20 cellular contexts compared by ENCODE assay signal in the genomic region with DNA sequence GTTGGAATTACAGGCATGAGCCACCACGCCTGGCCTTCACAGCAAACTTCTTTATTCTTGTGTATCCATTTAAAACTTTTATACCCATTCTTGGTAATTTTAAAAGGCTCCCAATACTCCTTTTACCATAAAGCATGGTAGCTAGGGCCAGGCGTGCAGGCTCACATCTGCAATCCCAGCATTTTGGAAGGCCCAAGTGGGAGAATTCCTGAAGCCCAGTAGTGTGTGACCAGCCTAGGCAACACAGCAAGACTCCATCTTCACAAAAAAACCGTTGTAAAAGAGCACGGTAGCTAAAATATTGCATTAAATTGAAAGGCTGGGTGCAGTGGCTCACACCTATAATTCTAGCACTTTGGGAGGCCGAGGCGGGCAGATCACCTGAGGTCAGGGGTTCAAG. TPM values are rescaled to one million over a fixed set of nuclear protein-coding genes. Genes with fewer than 3 reads are reported as not detected.
DNase-seq lines count a peak whose midpoint lies in the region; ATAC-seq and TF ChIP-seq lines count a peak whose summit lies in the region.
"Had no signal": no experiment of that assay in that cellular context is flagged by ENCODE, and none has a peak within 500 bp of the region (broad histone marks: within the 10 kb centered on the region; RNA-seq: fewer than 3 reads in every experiment).

No MANE protein-coding gene starts in this region.

- peaks cover 32 to 50% of the 10 kb centered on the region in 2 experiments for H3K79me1 ChIP-seq in IMR-90 (ENCODE audit: low read depth in 1 of 2, low read length in 2 of 2)

- H3K4me1 ChIP-seq in IMR-90 (ENCODE audit: control insufficient read depth, insufficient read depth, low read length), result peaks cover 2% of the 10 kb centered on the region
- H3K4me1 ChIP-seq in right cardiac atrium (ENCODE audit: control insufficient read depth, insufficient read depth, low read length), result no peaks in the 10 kb centered on the region
- H3K4me1 ChIP-seq: Caco-2 had no signal

- H3K9ac ChIP-seq in IMR-90 (ENCODE audit: low read depth, low read length) (no peak overlapping the region), SK-N-MC (ENCODE audit: insufficient read length) (no peak overlapping the region)
- H3K9ac ChIP-seq: BLaER1, GM23248 had no signal

- no peak overlapping the region for H3K23ac ChIP-seq in IMR-90 (ENCODE audit: low read depth, low read length)

- no peak for DNase-seq in IMR-90
- no peak for DNase-seq in SK-N-MC (ENCODE audit: low read depth, low spot score)
- peak; percentile 32 for DNase-seq in kidney tubule cell (ENCODE audit: low spot score)
- DNase-seq in mesenteric fat pad (ENCODE audit: low spot score), result peak; percentile 14
- DNase-seq in HEK293T (ENCODE audit: extremely low spot score), result no peak
- no peak for DNase-seq in right cardiac atrium
- DNase-seq in effector CD4-positive, alpha-beta T cell, result no peak
- DNase-seq: Caco-2; CD4-positive, CD25-positive, alpha-beta regulatory T cell; CD8-positive, alpha-beta T cell; DMS153; DND-41; GM23248; H7; HCEC 1CT had no signal

- no peak overlapping the region for H2BK5ac ChIP-seq in IMR-90 (ENCODE audit: low read depth, low read length, poor library complexity, severe bottlenecking)

- H2BK120ac ChIP-seq in IMR-90 (ENCODE audit: low read depth, low read length), result no peak overlapping the region

- H3K9me3 ChIP-seq in IMR-90 (ENCODE audit: control insufficient read depth, insufficient read depth, low read length), result no peaks in the 10 kb centered on the region
- no peaks in the 10 kb centered on the region for H3K9me3 ChIP-seq in SK-N-MC (ENCODE audit: low read depth, low read length)
- no peaks in the 10 kb centered on the region for H3K9me3 ChIP-seq in right cardiac atrium (ENCODE audit: control insufficient read depth, low read length)
- H3K9me3 ChIP-seq: BLaER1, Caco-2 had no signal

- H3K9me1 ChIP-seq in IMR-90 (ENCODE audit: insufficient read depth, low read length), result no peaks in the 10 kb centered on the region

- H2BK20ac ChIP-seq in IMR-90 (ENCODE audit: low read depth, low read length), result no peak overlapping the region

- no peak overlapping the region for H2BK15ac ChIP-seq in IMR-90 (ENCODE audit: low read depth, low read length)

- no peak overlapping the region for H3K56ac ChIP-seq in IMR-90 (ENCODE audit: extremely low read depth, insufficient read depth, low read length)

- intact Hi-C loops in IMR-90 (cut with micrococcal nuclease), result no loop called here
- intact Hi-C loops in right cardiac atrium (cut with DNase I), result loop anchor here in 1 of 4 donors (5.0 kb wide), 1 partner anchor 50 kb away; no protein-coding TSS in a partner anchor

- H4K20me1 ChIP-seq in IMR-90 (ENCODE audit: insufficient read depth, low read length), result peaks cover 29% of the 10 kb centered on the region

- H3K27ac ChIP-seq in IMR-90 (ENCODE audit: insufficient read depth, low read length) (no peak overlapping the region), SK-N-MC (0 out of 2 replicates have a peak overlapping the region, but pooled peaks have one; percentile 25), right cardiac atrium (ENCODE audit: low read length) (no peak overlapping the region)
- H3K27ac ChIP-seq: 22Rv1, BLaER1, C4-2B, GM23248 had no signal

- in situ Hi-C loops in IMR-90 (cut with MboI; ENCODE audit: low sequenced_read_pairs), result no loop called here

- H3K36me3 ChIP-seq in IMR-90 (ENCODE audit: control insufficient read depth, insufficient read depth, low read length) (peaks cover 18% of the 10 kb centered on the region), SK-N-MC (ENCODE audit: insufficient read depth, low read length) (peaks cover 46% of the 10 kb centered on the region)

- WGBS in IMR-90 (ENCODE audit: extremely low coverage in 2 of 2, insufficient read length in 1 of 2), 2 experiments, result 89% methylated on average over 3 of the region's 6 CpGs; no CpG with 5 or more reads in 1 of the 2 experiments
- WGBS in right cardiac atrium, result 84% methylated on average over 6 of the region's 6 CpGs

- H3K27me3 ChIP-seq in IMR-90 (ENCODE audit: control insufficient read depth, insufficient read depth, low read length), result no peaks in the 10 kb centered on the region
- no peaks in the 10 kb centered on the region for H3K27me3 ChIP-seq in right cardiac atrium (ENCODE audit: control insufficient read depth, insufficient read depth)
- H3K27me3 ChIP-seq: BLaER1 had no signal

- no peak for TF ChIP-seq CTCF in IMR-90 (conservative IDR thresholded peaks at IDR 0.05; ENCODE audit: low read depth, low read length)

- no peak overlapping the region for H3K4me3 ChIP-seq in IMR-90 (ENCODE audit: insufficient read depth, low read depth, low read length)
- H3K4me3 ChIP-seq in SK-N-MC, result no peak overlapping the region
- H3K4me3 ChIP-seq in right cardiac atrium (ENCODE audit: low read length), result no peak overlapping the region
- H3K4me3 ChIP-seq: BLaER1, GM23248 had no signal

- no peak overlapping the region for H2AFZ ChIP-seq in IMR-90 (replicated peaks; ENCODE audit: low read length, poor library complexity)
- H2AFZ ChIP-seq: GM23248 had no signal

- H3K14ac ChIP-seq in IMR-90 (replicated peaks; ENCODE audit: low read depth, low read length), result no peak overlapping the region

- TF ChIP-seq POLR2A in IMR-90 (IDR thresholded peaks at IDR 0.05; ENCODE audit: low read depth, low read length), result no peak

- CTCF ChIA-PET in IMR-90 (lab: Yijun Ruan, JAX) (no interaction called here), HEK293T (lab: Yijun Ruan, JAX) (interaction anchor here (1.4 to 2.2 kb wide), 2 partner anchors 21 to 52 kb away, joined by 6 to 10 read pairs; no protein-coding TSS in a partner anchor)

- dilution Hi-C loops in IMR-90 (cut with HindIII; ENCODE audit: low sequenced_read_pairs, unreplicated experiment), result no loop called here

- peak overlapping the region; percentile 81 for H2AK9ac ChIP-seq in IMR-90 (replicated peaks; ENCODE audit: low read depth, low read length, poor library complexity)

- ATAC-seq in IMR-90 (ENCODE audit: low read depth) (no peak), HG03571 (IDR thresholded peaks at IDR 0.05; ENCODE audit: unreplicated experiment) (no peak), right cardiac atrium (no peak)
- ATAC-seq: CD8-positive, alpha-beta T cell had no signal

- POLR2A ChIA-PET in IMR-90 (lab: Charles Lee; ENCODE audit: unreplicated experiment) (no interaction called here), HEK293T (lab: Yijun Ruan, JAX) (no interaction called here)

- no peak overlapping the region for H4K5ac ChIP-seq in IMR-90 (ENCODE audit: low read depth, low read length)

- no peak overlapping the region for H3K4me2 ChIP-seq in IMR-90 (ENCODE audit: low read depth, low read length)
- H3K4me2 ChIP-seq: BLaER1 had no signal

- TF ChIP-seq RAD21 in IMR-90 (IDR thresholded peaks at IDR 0.05; ENCODE audit: low read length), result no peak

- H3K18ac ChIP-seq in IMR-90 (ENCODE audit: low read depth, low read length), result no peak overlapping the region

- H3K4ac ChIP-seq in IMR-90 (ENCODE audit: low read depth, low read length), result no peak overlapping the region

- H4K8ac ChIP-seq in IMR-90 (ENCODE audit: low read depth in 2 of 2, low read length in 2 of 2), result no peak overlapping the region

- H4K91ac ChIP-seq in IMR-90 (ENCODE audit: insufficient read depth, low read depth, low read length), result no peak overlapping the region

- BruUV-seq in IMR-90 (replicated peaks; lab: Mats Ljungman, UMichigan), result no TSS peak

- H2AK5ac ChIP-seq in IMR-90 (ENCODE audit: low read depth, low read length), result no peak overlapping the region

TF ChIP-seq in IMR-90, 13 proteins besides CTCF, POLR2A, EP300 and RAD21 (continues in another document):
- TF ChIP-seq BHLHE40 (IDR thresholded peaks at IDR 0.05; ENCODE audit: low read depth, low read length), result no peak
- no peak for TF ChIP-seq SMC3 (IDR thresholded peaks at IDR 0.05; ENCODE audit: low read depth, low read length)

TF ChIP-seq in HEK293T, 16 proteins besides CTCF, POLR2A, EP300 and RAD21 (continues in another document):
- TF ChIP-seq FOXA1 (IDR thresholded peaks at IDR 0.05) (no peak), ARNT (IDR thresholded peaks at IDR 0.05) (no peak), HDGF (IDR thresholded peaks at IDR 0.05; ENCODE audit: borderline replicate concordance) (no peak), ELF4 (IDR thresholded peaks at IDR 0.05) (no peak), BHLHE40 (IDR thresholded peaks at IDR 0.05; ENCODE audit: borderline replicate concordance) (no peak)
- TF ChIP-seq, protein P1, sequence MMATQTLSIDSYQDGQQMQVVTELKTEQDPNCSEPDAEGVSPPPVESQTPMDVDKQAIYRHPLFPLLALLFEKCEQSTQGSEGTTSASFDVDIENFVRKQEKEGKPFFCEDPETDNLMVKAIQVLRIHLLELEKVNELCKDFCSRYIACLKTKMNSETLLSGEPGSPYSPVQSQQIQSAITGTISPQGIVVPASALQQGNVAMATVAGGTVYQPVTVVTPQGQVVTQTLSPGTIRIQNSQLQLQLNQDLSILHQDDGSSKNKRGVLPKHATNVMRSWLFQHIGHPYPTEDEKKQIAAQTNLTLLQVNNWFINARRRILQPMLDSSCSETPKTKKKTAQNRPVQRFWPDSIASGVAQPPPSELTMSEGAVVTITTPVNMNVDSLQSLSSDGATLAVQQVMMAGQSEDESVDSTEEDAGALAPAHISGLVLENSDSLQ (IDR thresholded peaks at IDR 0.05), result no peak

RNA-seq across cellular contexts. Expression of a gene that starts 23.7 kb away (rescaled TPM):
- total RNA-seq in IMR-90 (2012; rRNA removed), result 35.0 and 52.2 TPM in 2 replicates
- polyA plus RNA-seq in IMR-90 (2012; rRNA removed), result 42.9 and 54.9 TPM in 2 replicates
- 12.5 and 21.0 TPM in 2 replicates for polyA plus RNA-seq in IMR-90 (2012; cell fraction: cytosol; rRNA removed)
- 3.3 and 19.8 TPM in 2 replicates for polyA plus RNA-seq in IMR-90 (2012; cell fraction: nucleus; rRNA removed; ENCODE audit: low replicate concordance)
- total RNA-seq in mesenteric fat pad, result 34.0 TPM
- total RNA-seq in right cardiac atrium, result 10 to 100 TPM; 29.2 to 37.9 (median 34.5) TPM
- polyA plus RNA-seq in right cardiac atrium, result 31.1 TPM

RNA-seq across cellular contexts. Expression of a gene that starts 29.4 kb away (rescaled TPM):
- total RNA-seq in IMR-90 (2012; rRNA removed) (35.6 and 42.8 TPM in 2 replicates), mesenteric fat pad (171 TPM), right cardiac atrium (100 to 1,000 TPM; 603 to 811 (median 785) TPM)
- polyA plus RNA-seq in IMR-90 (2012; rRNA removed) (122 and 125 TPM in 2 replicates), right cardiac atrium (661 TPM)
- polyA plus RNA-seq in IMR-90 (2012; cell fraction: cytosol; rRNA removed), result 97.7 and 130 TPM in 2 replicates
- polyA plus RNA-seq in IMR-90 (2012; cell fraction: nucleus; rRNA removed; ENCODE audit: low replicate concordance), result 91.5 and 108 TPM in 2 replicates

RNA-seq across cellular contexts. Expression of a gene that starts 30.0 kb away (rescaled TPM):
- total RNA-seq in IMR-90 (2012; rRNA removed) (11.7 and 14.7 TPM in 2 replicates), mesenteric fat pad (20.7 TPM), right cardiac atrium (10 to 100 TPM; 10.4 to 16.6 (median 13.2) TPM)
- polyA plus RNA-seq in IMR-90 (2012; rRNA removed) (12.5 and 16.9 TPM in 2 replicates), right cardiac atrium (7.5 TPM)
- 6.7 and 13.4 TPM in 2 replicates for polyA plus RNA-seq in IMR-90 (2012; cell fraction: cytosol; rRNA removed)
- polyA plus RNA-seq in IMR-90 (2012; cell fraction: nucleus; rRNA removed; ENCODE audit: low replicate concordance), result 7.7 and 17.2 TPM in 2 replicates

RNA-seq across cellular contexts. Expression of a gene that starts 40.0 kb away (rescaled TPM):
- total RNA-seq in IMR-90 (2012; rRNA removed), result 41.0 and 60.5 TPM in 2 replicates
- 86.1 and 89.4 TPM in 2 replicates for polyA plus RNA-seq in IMR-90 (2012; rRNA removed)
- polyA plus RNA-seq in IMR-90 (2012; cell fraction: cytosol; rRNA removed), result 49.6 and 126 TPM in 2 replicates
- 26.4 and 100 TPM in 2 replicates for polyA plus RNA-seq in IMR-90 (2012; cell fraction: nucleus; rRNA removed; ENCODE audit: low replicate concordance)
- 64.4 TPM for total RNA-seq in mesenteric fat pad
- 10 to 100 TPM; 51.8 to 74.8 (median 68.4) TPM for total RNA-seq in right cardiac atrium
- 55.4 TPM for polyA plus RNA-seq in right cardiac atrium
- total RNA-seq: H1, H7 had no signal

Comparison
In these comparisons a context has a peak if more than half of its experiments do, and no peak if none do; other contexts are left out.
1. DNase-seq: peak in kidney tubule cell (single experiment) and mesenteric fat pad (single experiment); none in IMR-90 (single experiment), SK-N-MC (single experiment), HEK293T (single experiment), right cardiac atrium (0 of 3) and effector CD4-positive, alpha-beta T cell (single experiment).